18 cellular contexts compared by ENCODE assay signal in genomic region chr11:114386545-114386944, GRCh38. TPM values are rescaled to one million over a fixed set of nuclear protein-coding genes. Genes with fewer than 3 reads are reported as not detected.
DNase-seq lines count a peak whose midpoint lies in the region; ATAC-seq and TF ChIP-seq lines count a peak whose summit lies in the region.
"Had no signal": no experiment of that assay in that cellular context is flagged by ENCODE, and none has a peak within 500 bp of the region (broad histone marks: within the 10 kb centered on the region; RNA-seq: fewer than 3 reads in every experiment).

No MANE protein-coding gene starts in this region.

- H3F3A ChIP-seq in GM23248 (ENCODE audit: insufficient read depth) = peaks cover 12% of the 10 kb centered on the region

- DNase-seq in AG20443 (ENCODE audit: low spot score) (peak; percentile 48), GM23248 (peak; percentile 38), fibroblast of gingiva (ENCODE audit: low read depth) (peak; percentile 16), GM10266 (ENCODE audit: extremely low spot score) (no peak), DMS79 treated with DMSO at 0.1 percent for 48 hours (lab: John Stamatoyannopoulos, UW) (no peak), NOMO-1 treated with DMSO at 0.1 percent for 48 hours (lab: John Stamatoyannopoulos, UW; ENCODE audit: unreplicated experiment) (no peak)
- DNase-seq: ACHN; BE2C; C1 segment of cervical spinal cord; Caco-2; CD4-positive, CD25-positive, alpha-beta regulatory T cell; GF-D8; HCEC 1CT; Karpas-422; KBM-7 had no signal

- H3K4me1 ChIP-seq in GM23248 (ENCODE audit: insufficient read depth) = peaks cover 15% of the 10 kb centered on the region
- H3K4me1 ChIP-seq: BE2C, Caco-2 had no signal

- H4K20me1 ChIP-seq in GM23248 (ENCODE audit: insufficient read depth) = no peaks in the 10 kb centered on the region

- no peak overlapping the region for H3K9ac ChIP-seq in GM23248

- H3K79me2 ChIP-seq in GM23248 (ENCODE audit: insufficient read depth) = no peaks in the 10 kb centered on the region

- peak overlapping the region; percentile 31; the same call in 1 of the 2 replicates for H3K27ac ChIP-seq in GM23248

- 77 to 81% methylated on average over 1 of the region's 1 CpG for WGBS in GM23248 (ENCODE audit: low coverage in 1 of 2, low lambda C conversion rate in 2 of 2, missing lambda C conversion rate in 2 of 2), 2 experiments

- in situ Hi-C loops in GM23248 (cut with MboI) = no loop called here

- H2AFZ ChIP-seq in GM23248 = peak overlapping the region; percentile 38
- H2AFZ ChIP-seq: GM23338 had no signal

- TF ChIP-seq CTCF in GM10266 (IDR thresholded peaks at IDR 0.05; ENCODE audit: control insufficient read depth, insufficient read depth, low read depth, missing control alignments) = no peak

- H3K27me3 ChIP-seq in GM23248 (replicated peaks; ENCODE audit: insufficient read depth) = no peaks in the 10 kb centered on the region
- H3K27me3 ChIP-seq: BE2C had no signal

- H3K9me2 ChIP-seq in GM23248 (ENCODE audit: insufficient read depth) = no peaks in the 10 kb centered on the region

- no peak overlapping the region for H3K4me3 ChIP-seq in GM23248
- H3K4me3 ChIP-seq: GM23338 had no signal

- H3K4me2 ChIP-seq in GM23248 (ENCODE audit: unreplicated experiment) = peak overlapping the region; percentile 26
- H3K4me2 ChIP-seq: GM23338 had no signal

- no peaks in the 10 kb centered on the region for H3K36me3 ChIP-seq in GM23248 (ENCODE audit: low read depth)
- H3K36me3 ChIP-seq: BE2C had no signal

- no peak for ATAC-seq in HG02973 (IDR thresholded peaks at IDR 0.05; ENCODE audit: unreplicated experiment)
- ATAC-seq: GM23338, HepG2 had no signal

- no peaks in the 10 kb centered on the region for H3K9me3 ChIP-seq in GM23248 (ENCODE audit: low read depth)
- H3K9me3 ChIP-seq: BE2C had no signal

RNA-seq across cellular contexts. Expression of gene C11orf71, which starts 13.8 kb away (rescaled TPM):
- total RNA-seq in GM23248 (2014; rRNA removed; shearing (Covaris generic)) = 2.1 and 4.8 TPM in 2 replicates
- polyA plus RNA-seq in GM23248 (2016; fragmentation: Nextera tagmentation; extraction: Ambion mirVana) = 1.8 and 2.2 TPM in 2 replicates

RNA-seq across cellular contexts. Expression of gene RBM7, which starts 13.9 kb away (rescaled TPM):
- 48.6 and 58.3 TPM in 2 replicates for total RNA-seq in GM23248 (2014; rRNA removed; shearing (Covaris generic))
- polyA plus RNA-seq in GM23248 (2016; fragmentation: Nextera tagmentation; extraction: Ambion mirVana) = 57.0 and 60.9 TPM in 2 replicates

RNA-seq across cellular contexts. Expression of gene REXO2, which starts 52.7 kb away (rescaled TPM):
- 245 and 350 TPM in 2 replicates for total RNA-seq in GM23248 (2014; rRNA removed; shearing (Covaris generic))
- polyA plus RNA-seq in GM23248 (2016; fragmentation: Nextera tagmentation; extraction: Ambion mirVana) = 407 and 418 TPM in 2 replicates

Comparison
In these comparisons a context has a peak if more than half of its experiments do, and no peak if none do; other contexts are left out.
1. DNase-seq: peak in AG20443 (single experiment), GM23248 (single experiment) and fibroblast of gingiva (single experiment); none in GM10266 (single experiment), DMS79 treated with DMSO at 0.1 percent for 48 hours (single experiment) and NOMO-1 treated with DMSO at 0.1 percent for 48 hours (single experiment).